In the genomic region with DNA sequence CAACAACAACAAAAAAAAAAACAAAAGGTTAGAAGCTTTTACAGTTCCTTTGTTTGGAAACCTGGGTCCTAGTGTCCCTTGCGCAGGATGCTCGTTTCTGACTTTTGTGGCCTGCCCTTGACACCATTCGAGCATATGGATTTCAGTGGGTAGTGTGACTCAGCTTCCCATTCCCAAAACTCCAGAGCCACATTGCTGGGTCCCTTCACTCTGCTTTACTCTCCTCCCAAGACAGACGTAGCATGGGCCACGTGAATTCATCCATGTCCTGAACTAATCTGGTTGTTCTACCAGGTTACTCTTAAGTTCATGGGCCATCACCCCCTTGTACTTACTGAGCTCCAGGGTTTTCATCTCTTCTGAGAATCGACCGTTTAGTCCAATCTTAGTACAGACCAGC, we compare ENCODE assay signal across 10 cellular contexts.
DNase-seq lines count a peak whose midpoint lies in the region; ATAC-seq, FAIRE-seq and TF ChIP-seq lines count a peak whose summit lies in the region.
"Had no signal": no experiment of that assay in that cellular context is flagged by ENCODE, and none has a peak within 500 bp of the region (broad histone marks: within the 10 kb centered on the region; RNA-seq: fewer than 3 reads in every experiment).

No MANE protein-coding gene starts in this region.

- H3K4me3 Mint-ChIP-seq in CD4-positive, alpha-beta memory T cell = peak overlapping the region; percentile 79 to 88 (median 83)
- H3K4me3 Mint-ChIP-seq in naive thymus-derived CD4-positive, alpha-beta T cell = peak overlapping the region; percentile 57 to 82 (median 79)

- no peaks in the 10 kb centered on the region for H3K9me3 ChIP-seq in CD4-positive, alpha-beta memory T cell (ENCODE audit: control insufficient read depth in 1 of 2, low read length in 2 of 2)
- no peaks in the 10 kb centered on the region; the same call in 2 of the 3 replicates for H3K9me3 ChIP-seq in GM12878 (replicated peaks; ENCODE audit: control insufficient read depth, insufficient read depth, low read length)
- H3K9me3 ChIP-seq in naive thymus-derived CD4-positive, alpha-beta T cell (ENCODE audit: control insufficient read depth in 2 of 3, low read length in 3 of 3) = no peaks in the 10 kb centered on the region
- H3K9me3 ChIP-seq: suprapubic skin had no signal

- RAD21 ChIA-PET in GM12878 (lab: Charles Lee; ENCODE audit: unreplicated experiment) = interaction anchor here (0.8 to 3.0 kb wide), 7 partner anchors 11 to 790 kb away, joined by 3 to 10 read pairs (median 3); no protein-coding TSS in a partner anchor

- intact Hi-C loops in CD4-positive, alpha-beta memory T cell (cut with micrococcal nuclease) = loop anchor here (2.0 to 5.0 kb wide), 3 partner anchors 37 to 117 kb away; no protein-coding TSS in a partner anchor
- intact Hi-C loops in GM12878 (cut with micrococcal nuclease; ENCODE audit: unreplicated experiment) = no loop called here
- intact Hi-C loops in naive thymus-derived CD4-positive, alpha-beta T cell (cut with micrococcal nuclease) = loop anchor here in 1 of 2 donors (2.0 kb wide), 2 partner anchors 40 to 116 kb away; no protein-coding TSS in a partner anchor

- H3K4me3 ChIP-seq in CD4-positive, alpha-beta memory T cell (ENCODE audit: low read length in 2 of 2) = peak overlapping the region in 1 of 2 donors; percentile 39
- peak overlapping the region; percentile 57; the same call in 1 of the 2 replicates for H3K4me3 ChIP-seq in GM12878
- peak overlapping the region; percentile 47 for H3K4me3 ChIP-seq in naive thymus-derived CD4-positive, alpha-beta T cell (ENCODE audit: low read length)
- H3K4me3 ChIP-seq in brain microvascular endothelial cell (ENCODE audit: low read depth, low read length) = no peak overlapping the region

- no peak for DNase-seq in CD4-positive, alpha-beta memory T cell
- no peak for DNase-seq in GM12878 (ENCODE audit: low read depth, low spot score)
- no peak for DNase-seq in naive thymus-derived CD4-positive, alpha-beta T cell
- DNase-seq in stimulated activated CD4-positive, alpha-beta T cell treated with anti-CD3 and anti-CD28 coated beads, Interleukin-4, amount 100 ng/mL, for 24 hours = no peak
- DNase-seq in stimulated activated CD4-positive, alpha-beta T cell treated with anti-CD3 and anti-CD28 coated beads, Interleukin-15, amount 100 ng/mL, for 24 hours = no peak
- DNase-seq in brain microvascular endothelial cell = no peak
- DNase-seq in cerebellar cortex (ENCODE audit: low spot score) = no peak

- no peak for FAIRE-seq in GM12878 (lab: Jason Lieb, UNC)
- FAIRE-seq: G401.6 had no signal

- H3K36me3 ChIP-seq in CD4-positive, alpha-beta memory T cell (ENCODE audit: insufficient read depth, low read length) = no peaks in the 10 kb centered on the region
- H3K36me3 ChIP-seq in GM12878 (ENCODE audit: control insufficient read depth in 2 of 2, insufficient read depth in 2 of 2, low read length in 1 of 2) (no peaks in the 10 kb centered on the region), brain microvascular endothelial cell (replicated peaks) (no peaks in the 10 kb centered on the region)
- H3K36me3 ChIP-seq in naive thymus-derived CD4-positive, alpha-beta T cell (ENCODE audit: control insufficient read depth in 2 of 3, insufficient read depth in 3 of 3, low read length in 3 of 3) = no peaks in the 10 kb centered on the region
- H3K36me3 ChIP-seq: suprapubic skin had no signal

- no peak overlapping the region for H3K27ac ChIP-seq in CD4-positive, alpha-beta memory T cell (ENCODE audit: low read depth, low read length)
- H3K27ac ChIP-seq in GM12878 (ENCODE audit: control insufficient read depth, insufficient read depth) (peak overlapping the region; percentile 59), brain microvascular endothelial cell (no peak overlapping the region)
- H3K27ac ChIP-seq in naive thymus-derived CD4-positive, alpha-beta T cell (ENCODE audit: low read depth, low read length) = no peak overlapping the region

- peaks cover 11 to 18% (median 13%) of the 10 kb centered on the region in 4 donors for H3K4me1 Mint-ChIP-seq in CD4-positive, alpha-beta memory T cell
- peaks cover 4 to 45% (median 10%) of the 10 kb centered on the region in 7 donors for H3K4me1 Mint-ChIP-seq in naive thymus-derived CD4-positive, alpha-beta T cell

- no peaks in the 10 kb centered on the region for H3K79me2 ChIP-seq in GM12878 (ENCODE audit: control insufficient read depth, insufficient read depth, low read length)

- no peaks in the 10 kb centered on the region for H4K20me1 ChIP-seq in GM12878 (ENCODE audit: control insufficient read depth, insufficient read depth)

- ATAC-seq in HG02884 (IDR thresholded peaks at IDR 0.05; ENCODE audit: unreplicated experiment) (peak; percentile 1), GM12878 (peak; percentile 5; the same call in 2 of the 3 replicates)
- ATAC-seq in naive thymus-derived CD4-positive, alpha-beta T cell = no peak

- no TSS peak for BruUV-seq in GM12878 (replicated peaks; lab: Mats Ljungman, UMichigan)

- SMC1A ChIA-PET in GM12878 (lab: Charles Lee; ENCODE audit: uncharacterized antibody, unreplicated experiment) = interaction anchor here (1.4 to 3.6 kb wide), 7 partner anchors 11 to 241 kb away, joined by 5 to 20 read pairs (median 16); a partner anchor contains a TSS

- H3K9ac ChIP-seq in GM12878 (ENCODE audit: control insufficient read depth, insufficient read depth, low read length) = peak overlapping the region; percentile 69

- H3K4me1 ChIP-seq in CD4-positive, alpha-beta memory T cell (ENCODE audit: insufficient read depth, low read length) = peaks cover 8% of the 10 kb centered on the region
- peaks cover 26% of the 10 kb centered on the region for H3K4me1 ChIP-seq in GM12878 (ENCODE audit: control insufficient read depth, insufficient read depth, low read length)
- H3K4me1 ChIP-seq in naive thymus-derived CD4-positive, alpha-beta T cell (ENCODE audit: control insufficient read depth in 2 of 2, insufficient read depth in 2 of 2, low read length in 2 of 2) = peaks cover 0 to 4% of the 10 kb centered on the region in 2 donors

- peak overlapping the region; percentile 8 to 87 (median 55) for H3K27ac Mint-ChIP-seq in CD4-positive, alpha-beta memory T cell
- peak overlapping the region in 2 of 9 donors; percentile 48 to 85 for H3K27ac Mint-ChIP-seq in naive thymus-derived CD4-positive, alpha-beta T cell

- H3K27me3 ChIP-seq in CD4-positive, alpha-beta memory T cell (ENCODE audit: insufficient read depth, low read length) = no peaks in the 10 kb centered on the region
- H3K27me3 ChIP-seq in GM12878 (replicated peaks in 1 of 2; ENCODE audit: control insufficient read depth in 2 of 2, insufficient read depth in 2 of 2, low read length in 1 of 2) = no peaks in the 10 kb centered on the region
- peaks cover 0 to 5% of the 10 kb centered on the region in 2 donors for H3K27me3 ChIP-seq in naive thymus-derived CD4-positive, alpha-beta T cell (ENCODE audit: control insufficient read depth in 2 of 2, insufficient read depth in 2 of 2, low read length in 2 of 2)
- no peaks in the 10 kb centered on the region for H3K27me3 ChIP-seq in brain microvascular endothelial cell (replicated peaks)

- WGBS in GM12878 (ENCODE audit: insufficient coverage, insufficient replicate concordance, low lambda C conversion rate, missing lambda C conversion rate) = 23% methylated on average over 7 of the region's 7 CpGs

- peak overlapping the region; percentile 75 for H3K4me2 ChIP-seq in GM12878 (ENCODE audit: control insufficient read depth, insufficient read depth)

- in situ Hi-C loops in GM12878 (cut with MboI) = no loop called here
- in situ Hi-C loops in brain microvascular endothelial cell (cut with HindIII; ENCODE audit: low pct_ligation_motif_present, low sequenced_read_pairs) = no loop called here

- H3K36me3 Mint-ChIP-seq in CD4-positive, alpha-beta memory T cell = no peaks in the 10 kb centered on the region
- H3K36me3 Mint-ChIP-seq in naive thymus-derived CD4-positive, alpha-beta T cell = peaks cover 0 to 4% (median 0%) of the 10 kb centered on the region in 5 donors

- no peak for TF ChIP-seq CTCF in GM12878 (IDR thresholded peaks at IDR 0.05 in 2 of 3, conservative IDR thresholded peaks at IDR 0.05 in 1 of 3; ENCODE audit: control insufficient read depth in 2 of 3, extremely low read depth in 1 of 3, insufficient read depth in 1 of 3, low read depth in 3 of 3, low read length in 3 of 3)
- TF ChIP-seq CTCF in brain microvascular endothelial cell (IDR thresholded peaks at IDR 0.05; ENCODE audit: low read depth, low read length, missing control alignments) = no peak

- TF ChIP-seq EP300 in GM12878 (IDR thresholded peaks at IDR 0.05; ENCODE audit: borderline replicate concordance in 1 of 2, control insufficient read depth in 1 of 2, low read depth in 2 of 2, low read length in 2 of 2) = no peak

- H3K27me3 Mint-ChIP-seq in CD4-positive, alpha-beta memory T cell = peaks cover 0 to 2% of the 10 kb centered on the region in 2 donors
- peaks cover 3 to 18% (median 12%) of the 10 kb centered on the region in 5 donors for H3K27me3 Mint-ChIP-seq in naive thymus-derived CD4-positive, alpha-beta T cell

- no peaks in the 10 kb centered on the region for H3K9me3 Mint-ChIP-seq in CD4-positive, alpha-beta memory T cell
- no peaks in the 10 kb centered on the region for H3K9me3 Mint-ChIP-seq in naive thymus-derived CD4-positive, alpha-beta T cell

- POLR2A ChIA-PET in CD4-positive, alpha-beta memory T cell (lab: Charles Lee; ENCODE audit: partially characterized antibody) = interaction anchor here (0.8 to 3.6 kb wide), 3 partner anchors 35 to 242 kb away, joined by 3 to 27 read pairs (median 8); a partner anchor contains a TSS
- POLR2A ChIA-PET in GM12878 (lab: Charles Lee) = interaction anchor here (0.6 to 1.9 kb wide), 4 partner anchors 25 to 308 kb away, joined by 3 to 5 read pairs (median 4); no protein-coding TSS in a partner anchor
- POLR2A ChIA-PET in naive thymus-derived CD4-positive, alpha-beta T cell (lab: Charles Lee) = interaction anchor here (0.5 to 1.9 kb wide), 2 partner anchors 9 to 242 kb away, joined by 3 to 4 read pairs; a partner anchor contains a TSS

- no peak for TF ChIP-seq RAD21 in GM12878 (IDR thresholded peaks at IDR 0.05; ENCODE audit: insufficient read depth, low read depth, low read length)

- H2AFZ ChIP-seq in GM12878 (ENCODE audit: control insufficient read depth, low read depth, low read length) = peak overlapping the region; percentile 85; the same call in 1 of the 2 replicates

- no peak for TF ChIP-seq POLR2A in GM12878 (IDR thresholded peaks at IDR 0.05; ENCODE audit: low read depth, low read length)

- CTCF ChIA-PET in CD4-positive, alpha-beta memory T cell (lab: Charles Lee; ENCODE audit: partially characterized antibody) = interaction anchor here (0.8 to 8.1 kb wide), 11 partner anchors 17 to 900 kb away, joined by 3 to 82 read pairs (median 4); a partner anchor contains a TSS
- CTCF ChIA-PET in GM12878 (lab: Yijun Ruan, JAX) = interaction anchor here (0.6 to 8.1 kb wide), 6 partner anchors 8 to 245 kb away, joined by 3 to 125 read pairs (median 4); a partner anchor contains a TSS
- CTCF ChIA-PET in naive thymus-derived CD4-positive, alpha-beta T cell (lab: Charles Lee) = interaction anchor here (0.6 kb wide), 1 partner anchor 219 kb away, joined by 3 read pairs; no protein-coding TSS in a partner anchor
